Comparison of ENCODE assay signal across 17 cellular contexts in genomic region chr7:55163733-55164132, GRCh38.
DNase-seq lines count a peak whose midpoint lies in the region; ATAC-seq and TF ChIP-seq lines count a peak whose summit lies in the region.
"Had no signal": no experiment of that assay in that cellular context is flagged by ENCODE, and none has a peak within 500 bp of the region (broad histone marks: within the 10 kb centered on the region; RNA-seq: fewer than 3 reads in every experiment).

No MANE protein-coding gene starts in this region.

- peak; percentile 78 to 85 for ATAC-seq in right cardiac atrium
- no peak for ATAC-seq in left ventricle myocardium superior
- ATAC-seq in left lobe of liver = no peak
- no peak for ATAC-seq in GM19351 (IDR thresholded peaks at IDR 0.05; ENCODE audit: unreplicated experiment)

- H3K4me1 ChIP-seq in right cardiac atrium (ENCODE audit: control insufficient read depth, insufficient read depth, low read length) (no peaks in the 10 kb centered on the region), spleen (no peaks in the 10 kb centered on the region)
- H3K4me1 ChIP-seq: BE2C, BLaER1 had no signal

- H3K9me3 ChIP-seq in right cardiac atrium (ENCODE audit: control insufficient read depth, low read length) (no peaks in the 10 kb centered on the region), spleen (no peaks in the 10 kb centered on the region)
- H3K9me3 ChIP-seq: BE2C, BLaER1 had no signal

- no peak for TF ChIP-seq CTCF in spleen (IDR thresholded peaks at IDR 0.05 in 8 of 11, conservative IDR thresholded peaks at IDR 0.05 in 3 of 11)

- no peak overlapping the region for H3K27ac ChIP-seq in right cardiac atrium (ENCODE audit: low read length)
- H3K27ac ChIP-seq in spleen = no peak overlapping the region
- H3K27ac ChIP-seq: BLaER1 had no signal

- peak in 1 of 3 donors; percentile 59 for DNase-seq in right cardiac atrium
- no peak for DNase-seq in left ventricle myocardium superior
- DNase-seq in left lobe of liver (ENCODE audit: low spot score) = peak; percentile 33
- DNase-seq in spleen = peak; percentile 48
- no peak for DNase-seq in T1000 (lab: John Stamatoyannopoulos, UW)
- DNase-seq in activated naive CD4-positive, alpha-beta T cell (lab: John Stamatoyannopoulos, UW) = no peak
- DNase-seq: 8988T; ACHN; BE2C; C1 segment of cervical spinal cord; CD4-positive, alpha-beta memory T cell; CD4-positive, CD25-positive, alpha-beta regulatory T cell; CD8-positive, alpha-beta memory T cell; DMS79 treated with DMSO at 0.1 percent for 48 hours; GF-D8 had no signal

- 70% methylated on average over 11 of the region's 11 CpGs for WGBS in right cardiac atrium
- 87 to 93% (median 90%) methylated on average over 10 to 11 of the region's 11 CpGs for WGBS in spleen, 5 donors

- H3K4me3 ChIP-seq in right cardiac atrium (ENCODE audit: low read length) = no peak overlapping the region
- H3K4me3 ChIP-seq in spleen = no peak overlapping the region
- H3K4me3 ChIP-seq: BLaER1 had no signal

- intact Hi-C loops in right cardiac atrium (cut with DNase I) = no loop called here
- intact Hi-C loops in left ventricle myocardium superior (cut with micrococcal nuclease) = no loop called here
- intact Hi-C loops in spleen (cut with DNase I; ENCODE audit: low total_unique reads) = no loop called here

- H3K36me3 ChIP-seq in spleen = peaks cover 0 to 66% (median 1%) of the 10 kb centered on the region in 6 donors
- H3K36me3 ChIP-seq: BLaER1 had no signal

- no peak for TF ChIP-seq POLR2A in spleen (IDR thresholded peaks at IDR 0.05)

- H3K27me3 ChIP-seq in right cardiac atrium (ENCODE audit: control insufficient read depth, insufficient read depth) (no peaks in the 10 kb centered on the region), spleen (replicated peaks in 1 of 7) (no peaks in the 10 kb centered on the region)
- H3K27me3 ChIP-seq: BE2C, BLaER1 had no signal

Comparison
In these comparisons a context has a peak if more than half of its experiments do, and no peak if none do; other contexts are left out.
1. ATAC-seq: peak in right cardiac atrium (2 of 2); none in left ventricle myocardium superior (single experiment), left lobe of liver (single experiment) and GM19351 (single experiment).
2. DNase-seq: peak in left lobe of liver (single experiment) and spleen (single experiment); none in left ventricle myocardium superior (single experiment), T1000 (single experiment) and activated naive CD4-positive, alpha-beta T cell (0 of 4).